In the genomic region with DNA sequence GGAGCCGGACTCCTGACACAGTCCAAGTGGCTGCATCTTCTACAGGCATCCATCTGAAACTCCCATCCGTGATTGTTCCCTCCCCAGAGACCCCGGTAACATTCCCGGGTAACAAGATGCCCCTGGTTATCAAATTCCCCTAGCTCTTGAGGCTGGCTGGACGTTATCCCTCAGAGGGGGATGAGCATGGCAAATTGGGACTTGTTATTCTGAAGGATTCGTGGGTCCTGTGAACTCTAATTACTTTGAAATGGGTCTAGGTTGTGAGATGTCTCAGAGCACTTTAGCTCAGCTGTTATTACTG, we compare ENCODE assay signal across 8 cellular contexts. TPM values are rescaled to one million over a fixed set of nuclear protein-coding genes. Genes with fewer than 3 reads are reported as not detected.
DNase-seq lines count a peak whose midpoint lies in the region; ATAC-seq, FAIRE-seq and TF ChIP-seq lines count a peak whose summit lies in the region.

No MANE protein-coding gene starts in this region.

- H3K27me3 ChIP-seq in iPS-18a (ENCODE audit: control insufficient read depth, insufficient read depth, low read length): no peaks in the 10 kb centered on the region

- H3K36me3 ChIP-seq in HEK293 (ENCODE audit: control insufficient read depth in 2 of 2, insufficient read depth in 1 of 2, low read length in 2 of 2) (no peaks in the 10 kb centered on the region; a peak in 1 of 3 replicates), iPS-18a (ENCODE audit: control insufficient read depth, low read depth, low read length) (no peaks in the 10 kb centered on the region)

- intact Hi-C loops in posterior cingulate gyrus (cut with DNase I): loop anchor here (1.0 kb wide), 1 partner anchor 130 kb away; no protein-coding TSS in a partner anchor

- H3K27ac Mint-ChIP-seq in activated T-helper 17 cell treated with anti-CD3 and anti-CD28 coated beads, Interleukin-2, amount 50 U/mL, for 72 hours: peak overlapping the region; percentile 99
- peak overlapping the region; percentile 100 for H3K27ac Mint-ChIP-seq in stimulated activated naive B cell treated with anti-CD40 and anti-IgM and Interleukin-4, amounts not matched to agents 10 μg/mL and 1 μg/mL and 100 μg/mL, for 72 hours

- peak overlapping the region; percentile 94 for H3K4me3 Mint-ChIP-seq in activated T-helper 17 cell treated with anti-CD3 and anti-CD28 coated beads, Interleukin-2, amount 50 U/mL, for 72 hours
- peak overlapping the region; percentile 96 for H3K4me3 Mint-ChIP-seq in stimulated activated naive B cell treated with anti-CD40 and anti-IgM and Interleukin-4, amounts not matched to agents 10 μg/mL and 1 μg/mL and 100 μg/mL, for 72 hours

- H3K9ac ChIP-seq in iPS-18a (ENCODE audit: low read length): peak overlapping the region; percentile 79

- no peaks in the 10 kb centered on the region for H3K27me3 Mint-ChIP-seq in activated T-helper 17 cell treated with anti-CD3 and anti-CD28 coated beads, Interleukin-2, amount 50 U/mL, for 72 hours
- H3K27me3 Mint-ChIP-seq in stimulated activated naive B cell treated with anti-CD40 and anti-IgM and Interleukin-4, amounts not matched to agents 10 μg/mL and 1 μg/mL and 100 μg/mL, for 72 hours: no peaks in the 10 kb centered on the region

- DNase-seq in stimulated activated naive B cell treated with anti-CD40 and anti-IgM and Interleukin-4, amounts not matched to agents 10 μg/mL and 1 μg/mL and 100 μg/mL, for 72 hours: no peak
- DNase-seq in NCI-H524 treated with DMSO at 0.1 percent for 48 hours (lab: John Stamatoyannopoulos, UW) (no peak), GM12891 (ENCODE audit: insufficient read length, low spot score) (no peak), NCI-H1930 (lab: John Stamatoyannopoulos, UW) (no peak), posterior cingulate gyrus (no peak)

- H3K4me1 Mint-ChIP-seq in activated T-helper 17 cell treated with anti-CD3 and anti-CD28 coated beads, Interleukin-2, amount 50 U/mL, for 72 hours: peaks cover 27% of the 10 kb centered on the region
- peaks cover 33 to 61% of the 10 kb centered on the region in 2 donors for H3K4me1 Mint-ChIP-seq in stimulated activated naive B cell treated with anti-CD40 and anti-IgM and Interleukin-4, amounts not matched to agents 10 μg/mL and 1 μg/mL and 100 μg/mL, for 72 hours

- no peak for TF ChIP-seq CTCF in HEK293 (tag by site-specific recombination; IDR thresholded peaks at IDR 0.05)

- peaks cover 26% of the 10 kb centered on the region for H3K36me3 Mint-ChIP-seq in activated T-helper 17 cell treated with anti-CD3 and anti-CD28 coated beads, Interleukin-2, amount 50 U/mL, for 72 hours (ENCODE audit: low read depth)
- peaks cover 9 to 18% of the 10 kb centered on the region in 2 donors for H3K36me3 Mint-ChIP-seq in stimulated activated naive B cell treated with anti-CD40 and anti-IgM and Interleukin-4, amounts not matched to agents 10 μg/mL and 1 μg/mL and 100 μg/mL, for 72 hours

- no peaks in the 10 kb centered on the region for H3K9me3 ChIP-seq in HEK293 (ENCODE audit: control insufficient read depth, insufficient read depth, low read depth, low read length)
- no peaks in the 10 kb centered on the region for H3K9me3 ChIP-seq in iPS-18a (ENCODE audit: control insufficient read depth, low read depth, low read length)

- no peak for TF ChIP-seq POLR2A in GM12891 (IDR thresholded peaks at IDR 0.05; ENCODE audit: low read depth, low read length)

- FAIRE-seq in GM12891 (lab: Jason Lieb, UNC): no peak

- peak overlapping the region; percentile 63 for H3K4me3 ChIP-seq in HEK293 (ENCODE audit: low read depth, low read length)
- H3K4me3 ChIP-seq in iPS-18a (ENCODE audit: low read length): peak overlapping the region; percentile 78

- no peak for ATAC-seq in activated T-helper 17 cell treated with anti-CD3 and anti-CD28 coated beads, Interleukin-2, amount 50 U/mL, for 72 hours (replicated peaks)
- no peak for ATAC-seq in stimulated activated naive B cell treated with anti-CD40 and anti-IgM and Interleukin-4, amounts not matched to agents 10 μg/mL and 1 μg/mL and 100 μg/mL, for 72 hours (replicated peaks)

- peaks cover 5% of the 10 kb centered on the region for H3K4me1 ChIP-seq in HEK293 (ENCODE audit: control insufficient read depth, insufficient read depth, low read length)
- H3K4me1 ChIP-seq in iPS-18a (ENCODE audit: control insufficient read depth, low read depth, low read length): peaks cover 30% of the 10 kb centered on the region

- CTCF ChIA-PET in HEK293 (lab: Yijun Ruan, JAX): interaction anchor here (0.8 to 1.1 kb wide), 3 partner anchors 11 to 49 kb away, joined by 3 to 5 read pairs (median 4); no protein-coding TSS in a partner anchor

- POLR2A ChIA-PET in HEK293 (lab: Yijun Ruan, JAX): interaction anchor here (2.1 to 3.4 kb wide), 2 partner anchors 18 to 25 kb away, joined by 16 to 32 read pairs; a partner anchor contains a TSS

- H3K27ac ChIP-seq in HEK293 (ENCODE audit: extremely low read depth, low read depth, low read length) (peak overlapping the region; percentile 80), iPS-18a (ENCODE audit: low read length) (peak overlapping the region; percentile 62)

- no peaks in the 10 kb centered on the region for H3K9me3 Mint-ChIP-seq in activated T-helper 17 cell treated with anti-CD3 and anti-CD28 coated beads, Interleukin-2, amount 50 U/mL, for 72 hours
- H3K9me3 Mint-ChIP-seq in stimulated activated naive B cell treated with anti-CD40 and anti-IgM and Interleukin-4, amounts not matched to agents 10 μg/mL and 1 μg/mL and 100 μg/mL, for 72 hours: no peaks in the 10 kb centered on the region

TF ChIP-seq in HEK293, 187 proteins besides CTCF, POLR2A, EP300 and RAD21:
- TF ChIP-seq, protein P1, sequence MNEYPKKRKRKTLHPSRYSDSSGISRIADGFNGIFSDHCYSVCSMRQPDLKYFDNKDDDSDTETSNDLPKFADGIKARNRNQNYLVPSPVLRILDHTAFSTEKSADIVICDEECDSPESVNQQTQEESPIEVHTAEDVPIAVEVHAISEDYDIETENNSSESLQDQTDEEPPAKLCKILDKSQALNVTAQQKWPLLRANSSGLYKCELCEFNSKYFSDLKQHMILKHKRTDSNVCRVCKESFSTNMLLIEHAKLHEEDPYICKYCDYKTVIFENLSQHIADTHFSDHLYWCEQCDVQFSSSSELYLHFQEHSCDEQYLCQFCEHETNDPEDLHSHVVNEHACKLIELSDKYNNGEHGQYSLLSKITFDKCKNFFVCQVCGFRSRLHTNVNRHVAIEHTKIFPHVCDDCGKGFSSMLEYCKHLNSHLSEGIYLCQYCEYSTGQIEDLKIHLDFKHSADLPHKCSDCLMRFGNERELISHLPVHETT (tag by site-specific recombination; IDR thresholded peaks at IDR 0.05): 0 out of 2 replicates have a peak, but pooled peaks have one; percentile 5
- TF ChIP-seq ZNF501 (tag by site-specific recombination; IDR thresholded peaks at IDR 0.05): peak; percentile 6; the same call in 1 of the 2 replicates
- no peak for TF ChIP-seq ZNF843 (tag by site-specific recombination; IDR thresholded peaks at IDR 0.05)

TF ChIP-seq in GM12891, 5 proteins besides CTCF, POLR2A, EP300 and RAD21:
- TF ChIP-seq TAF1 (IDR thresholded peaks at IDR 0.05; ENCODE audit: low read depth, low read length) (no peak), POU2F2 (IDR thresholded peaks at IDR 0.05; ENCODE audit: low read depth, low read length) (no peak)

RNA-seq across cellular contexts. Expression of a gene that starts 0.6 kb away (rescaled TPM):
- total RNA-seq in activated T-helper 17 cell treated with anti-CD3 and anti-CD28 coated beads, Interleukin-2, amount 50 U/mL, for 72 hours: 10 to 100 TPM; 24.4 to 74.5 TPM
- polyA plus RNA-seq in GM12891 (2012; ENCODE audit: low read depth, missing spikeins): 35.9 TPM

RNA-seq across cellular contexts. Expression of a gene that starts 4.2 kb away (rescaled TPM):
- total RNA-seq in activated T-helper 17 cell treated with anti-CD3 and anti-CD28 coated beads, Interleukin-2, amount 50 U/mL, for 72 hours: 10 to 100 TPM in 1 of 2 donors, 1 to 10 TPM in 1; 9.8 to 67.1 TPM
- 6.2 TPM for polyA plus RNA-seq in GM12891 (2012; ENCODE audit: low read depth, missing spikeins)

RNA-seq across cellular contexts. Expression of a gene that starts 18.7 kb away (rescaled TPM):
- 100 to 1,000 TPM in 1 of 2 donors, 10 to 100 TPM in 1; 86.5 to 165 TPM for total RNA-seq in activated T-helper 17 cell treated with anti-CD3 and anti-CD28 coated beads, Interleukin-2, amount 50 U/mL, for 72 hours
- polyA plus RNA-seq in GM12891 (2012; ENCODE audit: low read depth, missing spikeins): 86.6 TPM

RNA-seq across cellular contexts. Expression of a gene that starts 25.5 kb away (rescaled TPM):
- total RNA-seq in activated T-helper 17 cell treated with anti-CD3 and anti-CD28 coated beads, Interleukin-2, amount 50 U/mL, for 72 hours: 100 to 1,000 TPM in 1 of 2 donors, 10 to 100 TPM in 1; 85.0 to 144 TPM
- 45.0 TPM for polyA plus RNA-seq in GM12891 (2012; ENCODE audit: low read depth, missing spikeins)

RNA-seq across cellular contexts. Expression of a gene that starts 28.2 kb away (rescaled TPM):
- not detected for total RNA-seq in activated T-helper 17 cell treated with anti-CD3 and anti-CD28 coated beads, Interleukin-2, amount 50 U/mL, for 72 hours
- polyA plus RNA-seq in GM12891 (2012; ENCODE audit: low read depth, missing spikeins): 0.15 TPM
